ENCODE assay signal across 12 cellular contexts in genomic region chr12:13204428-13204827, GRCh38. TPM values are rescaled to one million over a fixed set of nuclear protein-coding genes. Genes with fewer than 3 reads are reported as not detected.
DNase-seq lines count a peak whose midpoint lies in the region; ATAC-seq and TF ChIP-seq lines count a peak whose summit lies in the region.
"Had no signal": no experiment of that assay in that cellular context is flagged by ENCODE, and none has a peak within 500 bp of the region (broad histone marks: within the 10 kb centered on the region; RNA-seq: fewer than 3 reads in every experiment).

No MANE protein-coding gene starts in this region.

- H3K27me3 ChIP-seq in mammary epithelial cell (ENCODE audit: insufficient read depth, low read length): no peaks in the 10 kb centered on the region
- H3K27me3 ChIP-seq in mesendoderm (ENCODE audit: insufficient read depth, low read length, poor library complexity): no peaks in the 10 kb centered on the region
- no peaks in the 10 kb centered on the region for H3K27me3 ChIP-seq in upper lobe of right lung

- H3K27ac Mint-ChIP-seq in activated T-cell treated with anti-CD3 and anti-CD28 coated beads, Interleukin-2, amount 50 U/mL, for 24 hours: peak overlapping the region; percentile 7
- H3K27ac Mint-ChIP-seq: activated naive CD8-positive, alpha-beta T cell treated with anti-CD3 and anti-CD28 coated beads, Interleukin-2, amount 50 U/mL, for 24 hours had no signal

- no peak for DNase-seq in activated T-cell treated with anti-CD3 and anti-CD28 coated beads, Interleukin-2, amount 50 U/mL, for 24 hours
- no peak for DNase-seq in activated T-cell treated with anti-CD3 and anti-CD28 coated beads, Interleukin-2, amount 50 U/mL, for 4 hours
- no peak for DNase-seq in mammary epithelial cell
- no peak for DNase-seq in mesendoderm
- no peak for DNase-seq in upper lobe of right lung
- no peak for DNase-seq in DMS53 (lab: John Stamatoyannopoulos, UW)
- DNase-seq in dedifferentiated amniotic fluid mesenchymal stem cell (ENCODE audit: extremely low spot score): no peak
- DNase-seq in NCI-H1436 (lab: John Stamatoyannopoulos, UW): no peak
- DNase-seq: activated naive CD8-positive, alpha-beta T cell treated with anti-CD3 and anti-CD28 coated beads, Interleukin-2, amount 50 U/mL, for 24 hours; DMS153; NCI-H1092 had no signal

- no peaks in the 10 kb centered on the region for H3K79me1 ChIP-seq in mesendoderm (ENCODE audit: low read length)

- H3K4me1 ChIP-seq in mammary epithelial cell (ENCODE audit: insufficient read depth, low read length): peaks cover 94% of the 10 kb centered on the region
- H3K4me1 ChIP-seq in mesendoderm (ENCODE audit: control insufficient read depth, low read depth, low read length): peaks cover 8% of the 10 kb centered on the region
- peaks cover 79% of the 10 kb centered on the region for H3K4me1 ChIP-seq in upper lobe of right lung

- peaks cover 17% of the 10 kb centered on the region for H3K27me3 Mint-ChIP-seq in activated T-cell treated with anti-CD3 and anti-CD28 coated beads, Interleukin-2, amount 50 U/mL, for 24 hours
- peaks cover 2% of the 10 kb centered on the region for H3K27me3 Mint-ChIP-seq in activated T-cell treated with anti-CD3 and anti-CD28 coated beads, Interleukin-2, amount 50 U/mL, for 4 hours (ENCODE audit: low read depth)

- CTCF ChIA-PET in mammary epithelial cell (lab: Charles Lee; ENCODE audit: low non-redundant PET): no interaction called here

- H2BK15ac ChIP-seq in mesendoderm (replicated peaks; ENCODE audit: low read depth): no peak overlapping the region

- BruUV-seq in mammary epithelial cell (replicated peaks; lab: Mats Ljungman, UMichigan): no TSS peak

- no peaks in the 10 kb centered on the region for H3K9me3 Mint-ChIP-seq in activated T-cell treated with anti-CD3 and anti-CD28 coated beads, Interleukin-2, amount 50 U/mL, for 24 hours
- H3K9me3 Mint-ChIP-seq in activated T-cell treated with anti-CD3 and anti-CD28 coated beads, Interleukin-2, amount 50 U/mL, for 4 hours: no peaks in the 10 kb centered on the region
- H3K9me3 Mint-ChIP-seq: activated naive CD8-positive, alpha-beta T cell treated with anti-CD3 and anti-CD28 coated beads, Interleukin-2, amount 50 U/mL, for 24 hours had no signal

- ATAC-seq in activated T-cell treated with anti-CD3 and anti-CD28 coated beads, Interleukin-2, amount 50 U/mL, for 4 hours: no peak
- no peak for ATAC-seq in upper lobe of right lung
- ATAC-seq: activated naive CD8-positive, alpha-beta T cell treated with anti-CD3 and anti-CD28 coated beads, Interleukin-2, amount 50 U/mL, for 24 hours had no signal

- in situ Hi-C loops in mammary epithelial cell (cut with MboI; ENCODE audit: low sequenced_read_pairs in 2 of 2): loop anchor here (10.0 to 25.0 kb wide), 2 partner anchors 200 to 392 kb away; partner anchors contain the start of genes DDX47 (in 1 of the 2) and HEBP1 (in 1 of the 2)

- no peaks in the 10 kb centered on the region for H3K36me3 Mint-ChIP-seq in activated T-cell treated with anti-CD3 and anti-CD28 coated beads, Interleukin-2, amount 50 U/mL, for 24 hours (ENCODE audit: low read depth)
- H3K36me3 Mint-ChIP-seq in activated T-cell treated with anti-CD3 and anti-CD28 coated beads, Interleukin-2, amount 50 U/mL, for 4 hours (ENCODE audit: insufficient read depth): no peaks in the 10 kb centered on the region

- H3K4me3 ChIP-seq in mammary epithelial cell (replicated peaks in 1 of 3; ENCODE audit: insufficient read depth in 1 of 3, low read depth in 2 of 3, low read length in 3 of 3) (no peak overlapping the region), mesendoderm (ENCODE audit: low read length) (no peak overlapping the region), upper lobe of right lung (no peak overlapping the region)

- H4K20me1 ChIP-seq in mammary epithelial cell (ENCODE audit: insufficient read depth, low read length): no peaks in the 10 kb centered on the region

- H2AFZ ChIP-seq in mammary epithelial cell (ENCODE audit: low read depth, low read length): no peak overlapping the region

- 97% methylated on average over 12 of the region's 12 CpGs for WGBS in mammary epithelial cell (ENCODE audit: low coverage, missing lambda C conversion rate)
- WGBS in mesendoderm (ENCODE audit: extremely low coverage, insufficient coverage, low lambda C conversion rate): no CpG with 5 or more reads among the region's 12 CpGs

- dilution Hi-C loops in mammary epithelial cell (cut with HindIII; ENCODE audit: low sequenced_read_pairs): loop anchor here (5.0 to 25.0 kb wide), 2 partner anchors 48 to 192 kb away; partner anchors contain the start of gene HEBP1

- intact Hi-C loops in mammary epithelial cell (cut with micrococcal nuclease): no loop called here
- intact Hi-C loops in upper lobe of right lung (cut with DNase I): no loop called here

- H3K4me2 ChIP-seq in mammary epithelial cell (ENCODE audit: insufficient read depth, low read depth, low read length) (no peak overlapping the region), mesendoderm (ENCODE audit: low read length) (no peak overlapping the region)

- H2BK120ac ChIP-seq in mesendoderm (ENCODE audit: low read depth, low read length): no peak overlapping the region

- H3K9me3 ChIP-seq in mammary epithelial cell (replicated peaks; ENCODE audit: insufficient read depth, low read length) (no peaks in the 10 kb centered on the region), upper lobe of right lung (no peaks in the 10 kb centered on the region)

- no peak overlapping the region for H3K4ac ChIP-seq in mesendoderm (ENCODE audit: low read depth, low read length)

- H4K5ac ChIP-seq in mesendoderm (ENCODE audit: low read length): no peak overlapping the region

- H3K4me1 Mint-ChIP-seq in activated T-cell treated with anti-CD3 and anti-CD28 coated beads, Interleukin-2, amount 50 U/mL, for 24 hours (ENCODE audit: low read depth): peaks cover 44% of the 10 kb centered on the region
- peaks cover 15% of the 10 kb centered on the region for H3K4me1 Mint-ChIP-seq in activated T-cell treated with anti-CD3 and anti-CD28 coated beads, Interleukin-2, amount 50 U/mL, for 4 hours (ENCODE audit: low read depth)

- H2BK5ac ChIP-seq in mesendoderm (ENCODE audit: low read length): no peak overlapping the region

- H3K56ac ChIP-seq in mesendoderm (ENCODE audit: low read length): peak overlapping the region; percentile 19

- H3K79me2 ChIP-seq in mammary epithelial cell (ENCODE audit: insufficient read depth, low read length) (peaks cover 98% of the 10 kb centered on the region), mesendoderm (ENCODE audit: control insufficient read depth, insufficient read depth, low read length) (no peaks in the 10 kb centered on the region)

- no peak overlapping the region for H3K4me3 Mint-ChIP-seq in activated T-cell treated with anti-CD3 and anti-CD28 coated beads, Interleukin-2, amount 50 U/mL, for 24 hours
- no peak overlapping the region for H3K4me3 Mint-ChIP-seq in activated T-cell treated with anti-CD3 and anti-CD28 coated beads, Interleukin-2, amount 50 U/mL, for 4 hours
- H3K4me3 Mint-ChIP-seq: activated naive CD8-positive, alpha-beta T cell treated with anti-CD3 and anti-CD28 coated beads, Interleukin-2, amount 50 U/mL, for 24 hours had no signal

- no peak overlapping the region for H2AK5ac ChIP-seq in mesendoderm (ENCODE audit: low read length)

- TF ChIP-seq CTCF in mammary epithelial cell (conservative IDR thresholded peaks at IDR 0.05 in 1 of 2, IDR thresholded peaks at IDR 0.05 in 1 of 2; ENCODE audit: extremely low read depth in 1 of 2, insufficient read depth in 1 of 2, low read depth in 1 of 2, low read length in 2 of 2): no peak
- no peak for TF ChIP-seq CTCF in upper lobe of right lung (IDR thresholded peaks at IDR 0.05)

- H3K27ac ChIP-seq in mammary epithelial cell (ENCODE audit: insufficient read depth, low read depth, low read length) (peak overlapping the region; percentile 92), mesendoderm (ENCODE audit: low read depth, low read length) (no peak overlapping the region), upper lobe of right lung (peak overlapping the region; percentile 58)
- H3K27ac ChIP-seq: HL-60 had no signal

- H4K8ac ChIP-seq in mesendoderm (ENCODE audit: low read depth, low read length): no peak overlapping the region

- no peak overlapping the region for H3K18ac ChIP-seq in mesendoderm (ENCODE audit: low read length)

- H3K36me3 ChIP-seq in mammary epithelial cell (ENCODE audit: insufficient read depth, low read length) (peaks cover 17% of the 10 kb centered on the region), mesendoderm (ENCODE audit: control insufficient read depth, insufficient read depth, low read length) (no peaks in the 10 kb centered on the region), upper lobe of right lung (no peaks in the 10 kb centered on the region)

- no peak overlapping the region for H3K23ac ChIP-seq in mesendoderm (ENCODE audit: low read length)

- no peak overlapping the region for H3K9ac ChIP-seq in mammary epithelial cell (ENCODE audit: insufficient read depth, low read length)
- H3K9ac ChIP-seq in mesendoderm (ENCODE audit: low read length): no peak overlapping the region

RNA-seq across cellular contexts. Expression of gene EMP1, which starts 7.9 kb away (rescaled TPM):
- 10 to 100 TPM in 2 of 3 donors, 1 to 10 TPM in 1; 8.9 to 22.5 (median 17.2) TPM for total RNA-seq in activated T-cell treated with anti-CD3 and anti-CD28 coated beads, Interleukin-2, amount 50 U/mL, for 4 hours
- total RNA-seq in mammary epithelial cell (100 to 1,000 TPM in 1 of 2 donors, 10 to 100 TPM in 1; 33.7 to 204 TPM), upper lobe of right lung (286 TPM)
- polyA plus RNA-seq in mammary epithelial cell: 309 TPM
- polyA minus RNA-seq in mammary epithelial cell: 450 TPM
- polyA plus RNA-seq in mesendoderm (2013, experiment 1 of 2): 0.45 TPM
- polyA plus RNA-seq in mesendoderm (2013, experiment 2 of 2): 0.13 TPM
